ENCODE assay signal across 1 cellular context in genomic region chr10:110647136-110647430, GRCh38.
A peak's percentile ranks its signal among the peaks of the same experiment; 100 is the strongest.
TF ChIP-seq lines count a peak whose summit lies in the region.

No MANE protein-coding gene starts in this region.

TF ChIP-seq in HEK293, 187 proteins besides CTCF, POLR2A, EP300 and RAD21 (continued from another document):
- TF ChIP-seq ZNF280C (tag by site-specific recombination; IDR thresholded peaks at IDR 0.05) (no peak), ZBTB7A (tag by site-specific recombination; IDR thresholded peaks at IDR 0.05; ENCODE audit: low read depth) (no peak), ZNF16 (tag by site-specific recombination; IDR thresholded peaks at IDR 0.05; ENCODE audit: low read depth) (no peak), ZNF292 (tag by site-specific recombination; IDR thresholded peaks at IDR 0.05; ENCODE audit: borderline replicate concordance, low read depth) (no peak), BCL11A (tag by site-specific recombination; IDR thresholded peaks at IDR 0.05; ENCODE audit: low read depth) (0 out of 2 replicates have a peak, but pooled peaks have one; percentile 32), ZNF670 (tag by site-specific recombination; IDR thresholded peaks at IDR 0.05; ENCODE audit: low read depth) (no peak), ZNF677 (tag by site-specific recombination; IDR thresholded peaks at IDR 0.05) (no peak), ZNF362 (tag by site-specific recombination; IDR thresholded peaks at IDR 0.05) (peak; percentile 6; the same call in 1 of the 2 replicates), ZNF394 (tag by site-specific recombination; IDR thresholded peaks at IDR 0.05; ENCODE audit: borderline replicate concordance) (no peak), SP2 (tag by site-specific recombination; IDR thresholded peaks at IDR 0.05) (no peak), ZNF830 (tag by site-specific recombination; IDR thresholded peaks at IDR 0.05; ENCODE audit: low read depth) (no peak), ZFP37 (tag by site-specific recombination; IDR thresholded peaks at IDR 0.05) (no peak), ZNF175 (tag by site-specific recombination; IDR thresholded peaks at IDR 0.05) (no peak), SETDB1 (IDR thresholded peaks at IDR 0.05; ENCODE audit: insufficient read length, low read length) (no peak), ZNF341 (tag by site-specific recombination; IDR thresholded peaks at IDR 0.05; ENCODE audit: low read depth) (no peak), ELK4 (IDR thresholded peaks at IDR 0.05; ENCODE audit: borderline replicate concordance, low read depth, low read length) (no peak), ZNF221 (tag by site-specific recombination; IDR thresholded peaks at IDR 0.05; ENCODE audit: borderline replicate concordance) (no peak), WT1 (tag by site-specific recombination; IDR thresholded peaks at IDR 0.05) (peak; percentile 58; the same call in 1 of the 2 replicates), ZNF155 (tag by site-specific recombination; IDR thresholded peaks at IDR 0.05) (no peak), ZNF747 (tag by site-specific recombination; IDR thresholded peaks at IDR 0.05) (no peak), TCF7L2 (IDR thresholded peaks at IDR 0.05; ENCODE audit: borderline replicate concordance, low read depth, low read length) (no peak), ZNF596 (tag by site-specific recombination; IDR thresholded peaks at IDR 0.05) (no peak), ZNF426 (tag by site-specific recombination; IDR thresholded peaks at IDR 0.05) (no peak), ZBTB10 (tag by site-specific recombination; IDR thresholded peaks at IDR 0.05) (no peak), ZNF140 (tag by site-specific recombination; IDR thresholded peaks at IDR 0.05) (no peak), ZBTB20 (tag by site-specific recombination; IDR thresholded peaks at IDR 0.05) (no peak), ZNF391 (tag by site-specific recombination; IDR thresholded peaks at IDR 0.05; ENCODE audit: borderline replicate concordance, low read depth) (no peak), ZNF449 (tag by site-specific recombination; IDR thresholded peaks at IDR 0.05) (no peak)
